ENCODE assay signal across 1 cellular context in the genomic region with DNA sequence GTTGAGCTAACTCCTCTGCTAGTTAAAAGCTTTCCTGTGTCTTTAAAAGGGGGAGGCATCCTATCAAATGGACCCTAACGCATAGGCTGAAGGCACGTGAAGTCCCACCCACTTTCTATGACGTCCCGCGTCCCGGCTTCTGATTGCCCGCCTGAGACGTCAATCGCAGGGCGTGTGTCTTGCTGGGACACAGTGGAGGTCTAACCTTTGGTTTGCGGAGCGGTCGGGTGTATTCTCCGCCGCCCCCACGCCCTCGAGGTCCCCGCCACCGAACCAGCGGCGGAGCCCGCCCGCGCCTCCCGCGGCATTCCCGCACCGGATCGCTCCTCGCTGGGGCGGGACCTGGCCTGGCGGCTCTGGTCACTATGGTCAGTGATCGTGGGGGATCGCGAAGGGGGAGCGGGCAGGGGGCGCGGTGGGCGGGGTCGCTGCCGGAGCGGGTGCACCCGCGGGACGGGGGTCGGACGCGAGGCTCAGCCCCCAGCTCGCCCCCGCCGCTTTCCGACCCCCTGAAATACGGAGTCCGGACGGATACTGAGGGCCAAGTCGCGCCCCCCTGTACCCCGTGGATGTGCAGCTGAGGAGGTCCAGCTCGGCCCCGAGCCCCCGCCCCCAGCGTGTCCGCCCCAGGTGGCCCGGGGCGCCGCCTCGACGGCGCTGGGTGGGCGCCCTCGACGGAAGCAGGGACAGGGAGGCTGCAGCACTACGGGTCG.
TF ChIP-seq lines count a peak whose summit lies in the region.

A gene (plus strand): TSS at position 168 of the 713 bp plus-strand sequence. CDS start 198 bp downstream, at position 366.

TF ChIP-seq in HEK293, 187 proteins besides CTCF, POLR2A, EP300 and RAD21 (continued from another document and continues in another):
- TF ChIP-seq BCL11B (tag by site-specific recombination; IDR thresholded peaks at IDR 0.05; ENCODE audit: low read depth) (peak; percentile 94), ZNF585B (tag by site-specific recombination; IDR thresholded peaks at IDR 0.05) (no peak), ZNF24 (tag by site-specific recombination; IDR thresholded peaks at IDR 0.05) (0 out of 2 replicates have a peak, but pooled peaks have one; percentile 29), ZNF843 (tag by site-specific recombination; IDR thresholded peaks at IDR 0.05) (0 out of 2 replicates have a peak, but pooled peaks have one; percentile 31), ZNF354C (tag by site-specific recombination; IDR thresholded peaks at IDR 0.05; ENCODE audit: borderline replicate concordance, low read depth) (no peak), ZNF121 (tag by site-specific recombination; IDR thresholded peaks at IDR 0.05) (peak; percentile 22; the same call in 1 of the 2 replicates), ZSCAN30 (tag by site-specific recombination; IDR thresholded peaks at IDR 0.05) (peak; percentile 91), EGR2 (tag by site-specific recombination; IDR thresholded peaks at IDR 0.05; ENCODE audit: low read depth) (peak; percentile 84), GLI4 (tag by site-specific recombination; IDR thresholded peaks at IDR 0.05) (0 out of 2 replicates have a peak, but pooled peaks have one; percentile 57), SALL2 (tag by site-specific recombination; IDR thresholded peaks at IDR 0.05; ENCODE audit: borderline replicate concordance) (no peak), ZSCAN23 (tag by site-specific recombination; IDR thresholded peaks at IDR 0.05) (peak; percentile 86; the same call in 1 of the 2 replicates), KLF7 (tag by site-specific recombination; IDR thresholded peaks at IDR 0.05; ENCODE audit: borderline replicate concordance) (peak; percentile 84), ZFP41 (tag by site-specific recombination; IDR thresholded peaks at IDR 0.05; ENCODE audit: borderline replicate concordance) (no peak), ZBTB21 (tag by site-specific recombination; IDR thresholded peaks at IDR 0.05) (peak; percentile 62), ZNF610 (tag by site-specific recombination; IDR thresholded peaks at IDR 0.05; ENCODE audit: borderline replicate concordance) (peak; percentile 82; the same call in 1 of the 2 replicates), ZBTB8A (tag by site-specific recombination; IDR thresholded peaks at IDR 0.05) (peak; percentile 75), ZBTB17 (tag by site-specific recombination; IDR thresholded peaks at IDR 0.05) (peak; percentile 47; the same call in 1 of the 2 replicates), ZNF555 (tag by site-specific recombination; conservative IDR thresholded peaks at IDR 0.05) (no peak), OSR2 (tag by site-specific recombination; IDR thresholded peaks at IDR 0.05) (0 out of 2 replicates have a peak, but pooled peaks have one; percentile 10), KLF1 (tag by site-specific recombination; IDR thresholded peaks at IDR 0.05) (peak; percentile 88), IKZF3 (tag by site-specific recombination; IDR thresholded peaks at IDR 0.05) (no peak), ZNF335 (tag by site-specific recombination; conservative IDR thresholded peaks at IDR 0.05) (peak; percentile 32; the same call in 1 of the 2 replicates), KLF16 (tag by site-specific recombination; IDR thresholded peaks at IDR 0.05) (peak; percentile 99), MYNN (tag by site-specific recombination; IDR thresholded peaks at IDR 0.05; ENCODE audit: borderline replicate concordance) (no peak), ZNF211 (tag by site-specific recombination; IDR thresholded peaks at IDR 0.05; ENCODE audit: low read depth) (no peak), ZNF133 (tag by site-specific recombination; IDR thresholded peaks at IDR 0.05) (no peak)
- TF ChIP-seq, protein P1, sequence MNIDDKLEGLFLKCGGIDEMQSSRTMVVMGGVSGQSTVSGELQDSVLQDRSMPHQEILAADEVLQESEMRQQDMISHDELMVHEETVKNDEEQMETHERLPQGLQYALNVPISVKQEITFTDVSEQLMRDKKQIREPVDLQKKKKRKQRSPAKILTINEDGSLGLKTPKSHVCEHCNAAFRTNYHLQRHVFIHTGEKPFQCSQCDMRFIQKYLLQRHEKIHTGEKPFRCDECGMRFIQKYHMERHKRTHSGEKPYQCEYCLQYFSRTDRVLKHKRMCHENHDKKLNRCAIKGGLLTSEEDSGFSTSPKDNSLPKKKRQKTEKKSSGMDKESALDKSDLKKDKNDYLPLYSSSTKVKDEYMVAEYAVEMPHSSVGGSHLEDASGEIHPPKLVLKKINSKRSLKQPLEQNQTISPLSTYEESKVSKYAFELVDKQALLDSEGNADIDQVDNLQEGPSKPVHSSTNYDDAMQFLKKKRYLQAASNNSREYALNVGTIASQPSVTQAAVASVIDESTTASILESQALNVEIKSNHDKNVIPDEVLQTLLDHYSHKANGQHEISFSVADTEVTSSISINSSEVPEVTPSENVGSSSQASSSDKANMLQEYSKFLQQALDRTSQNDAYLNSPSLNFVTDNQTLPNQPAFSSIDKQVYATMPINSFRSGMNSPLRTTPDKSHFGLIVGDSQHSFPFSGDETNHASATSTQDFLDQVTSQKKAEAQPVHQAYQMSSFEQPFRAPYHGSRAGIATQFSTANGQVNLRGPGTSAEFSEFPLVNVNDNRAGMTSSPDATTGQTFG (tag by site-specific recombination; IDR thresholded peaks at IDR 0.05; ENCODE audit: borderline replicate concordance) = no peak
- TF ChIP-seq, protein P2, sequence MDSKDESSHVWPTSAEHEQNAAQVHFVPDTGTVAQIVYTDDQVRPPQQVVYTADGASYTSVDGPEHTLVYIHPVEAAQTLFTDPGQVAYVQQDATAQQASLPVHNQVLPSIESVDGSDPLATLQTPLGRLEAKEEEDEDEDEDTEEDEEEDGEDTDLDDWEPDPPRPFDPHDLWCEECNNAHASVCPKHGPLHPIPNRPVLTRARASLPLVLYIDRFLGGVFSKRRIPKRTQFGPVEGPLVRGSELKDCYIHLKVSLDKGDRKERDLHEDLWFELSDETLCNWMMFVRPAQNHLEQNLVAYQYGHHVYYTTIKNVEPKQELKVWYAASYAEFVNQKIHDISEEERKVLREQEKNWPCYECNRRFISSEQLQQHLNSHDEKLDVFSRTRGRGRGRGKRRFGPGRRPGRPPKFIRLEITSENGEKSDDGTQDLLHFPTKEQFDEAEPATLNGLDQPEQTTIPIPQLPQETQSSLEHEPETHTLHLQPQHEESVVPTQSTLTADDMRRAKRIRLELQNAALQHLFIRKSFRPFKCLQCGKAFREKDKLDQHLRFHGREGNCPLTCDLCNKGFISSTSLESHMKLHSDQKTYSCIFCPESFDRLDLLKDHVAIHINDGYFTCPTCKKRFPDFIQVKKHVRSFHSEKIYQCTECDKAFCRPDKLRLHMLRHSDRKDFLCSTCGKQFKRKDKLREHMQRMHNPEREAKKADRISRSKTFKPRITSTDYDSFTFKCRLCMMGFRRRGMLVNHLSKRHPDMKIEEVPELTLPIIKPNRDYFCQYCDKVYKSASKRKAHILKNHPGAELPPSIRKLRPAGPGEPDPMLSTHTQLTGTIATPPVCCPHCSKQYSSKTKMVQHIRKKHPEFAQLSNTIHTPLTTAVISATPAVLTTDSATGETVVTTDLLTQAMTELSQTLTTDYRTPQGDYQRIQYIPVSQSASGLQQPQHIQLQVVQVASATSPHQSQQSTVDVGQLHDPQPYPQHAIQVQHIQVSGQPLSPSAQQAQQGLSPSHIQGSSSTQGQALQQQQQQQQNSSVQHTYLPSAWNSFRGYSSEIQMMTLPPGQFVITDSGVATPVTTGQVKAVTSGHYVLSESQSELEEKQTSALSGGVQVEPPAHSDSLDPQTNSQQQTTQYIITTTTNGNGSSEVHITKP (tag by site-specific recombination; IDR thresholded peaks at IDR 0.05) = peak; percentile 50; the same call in 1 of the 2 replicates
- TF ChIP-seq, protein P3, sequence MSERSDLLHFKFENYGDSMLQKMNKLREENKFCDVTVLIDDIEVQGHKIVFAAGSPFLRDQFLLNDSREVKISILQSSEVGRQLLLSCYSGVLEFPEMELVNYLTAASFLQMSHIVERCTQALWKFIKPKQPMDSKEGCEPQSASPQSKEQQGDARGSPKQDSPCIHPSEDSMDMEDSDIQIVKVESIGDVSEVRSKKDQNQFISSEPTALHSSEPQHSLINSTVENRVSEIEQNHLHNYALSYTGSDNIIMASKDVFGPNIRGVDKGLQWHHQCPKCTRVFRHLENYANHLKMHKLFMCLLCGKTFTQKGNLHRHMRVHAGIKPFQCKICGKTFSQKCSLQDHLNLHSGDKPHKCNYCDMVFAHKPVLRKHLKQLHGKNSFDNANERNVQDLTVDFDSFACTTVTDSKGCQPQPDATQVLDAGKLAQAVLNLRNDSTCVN (tag by site-specific recombination; optimal IDR thresholded peaks at IDR 0.05) = peak; percentile 65
- TF ChIP-seq, protein P4, sequence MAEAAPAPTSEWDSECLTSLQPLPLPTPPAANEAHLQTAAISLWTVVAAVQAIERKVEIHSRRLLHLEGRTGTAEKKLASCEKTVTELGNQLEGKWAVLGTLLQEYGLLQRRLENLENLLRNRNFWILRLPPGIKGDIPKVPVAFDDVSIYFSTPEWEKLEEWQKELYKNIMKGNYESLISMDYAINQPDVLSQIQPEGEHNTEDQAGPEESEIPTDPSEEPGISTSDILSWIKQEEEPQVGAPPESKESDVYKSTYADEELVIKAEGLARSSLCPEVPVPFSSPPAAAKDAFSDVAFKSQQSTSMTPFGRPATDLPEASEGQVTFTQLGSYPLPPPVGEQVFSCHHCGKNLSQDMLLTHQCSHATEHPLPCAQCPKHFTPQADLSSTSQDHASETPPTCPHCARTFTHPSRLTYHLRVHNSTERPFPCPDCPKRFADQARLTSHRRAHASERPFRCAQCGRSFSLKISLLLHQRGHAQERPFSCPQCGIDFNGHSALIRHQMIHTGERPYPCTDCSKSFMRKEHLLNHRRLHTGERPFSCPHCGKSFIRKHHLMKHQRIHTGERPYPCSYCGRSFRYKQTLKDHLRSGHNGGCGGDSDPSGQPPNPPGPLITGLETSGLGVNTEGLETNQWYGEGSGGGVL (tag by site-specific recombination; IDR thresholded peaks at IDR 0.05) = peak; percentile 88
- TF ChIP-seq, protein P5, sequence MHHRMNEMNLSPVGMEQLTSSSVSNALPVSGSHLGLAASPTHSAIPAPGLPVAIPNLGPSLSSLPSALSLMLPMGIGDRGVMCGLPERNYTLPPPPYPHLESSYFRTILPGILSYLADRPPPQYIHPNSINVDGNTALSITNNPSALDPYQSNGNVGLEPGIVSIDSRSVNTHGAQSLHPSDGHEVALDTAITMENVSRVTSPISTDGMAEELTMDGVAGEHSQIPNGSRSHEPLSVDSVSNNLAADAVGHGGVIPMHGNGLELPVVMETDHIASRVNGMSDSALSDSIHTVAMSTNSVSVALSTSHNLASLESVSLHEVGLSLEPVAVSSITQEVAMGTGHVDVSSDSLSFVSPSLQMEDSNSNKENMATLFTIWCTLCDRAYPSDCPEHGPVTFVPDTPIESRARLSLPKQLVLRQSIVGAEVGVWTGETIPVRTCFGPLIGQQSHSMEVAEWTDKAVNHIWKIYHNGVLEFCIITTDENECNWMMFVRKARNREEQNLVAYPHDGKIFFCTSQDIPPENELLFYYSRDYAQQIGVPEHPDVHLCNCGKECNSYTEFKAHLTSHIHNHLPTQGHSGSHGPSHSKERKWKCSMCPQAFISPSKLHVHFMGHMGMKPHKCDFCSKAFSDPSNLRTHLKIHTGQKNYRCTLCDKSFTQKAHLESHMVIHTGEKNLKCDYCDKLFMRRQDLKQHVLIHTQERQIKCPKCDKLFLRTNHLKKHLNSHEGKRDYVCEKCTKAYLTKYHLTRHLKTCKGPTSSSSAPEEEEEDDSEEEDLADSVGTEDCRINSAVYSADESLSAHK (tag by site-specific recombination; IDR thresholded peaks at IDR 0.05) = 0 out of 2 replicates have a peak, but pooled peaks have one; percentile 8
- TF ChIP-seq, protein P6, sequence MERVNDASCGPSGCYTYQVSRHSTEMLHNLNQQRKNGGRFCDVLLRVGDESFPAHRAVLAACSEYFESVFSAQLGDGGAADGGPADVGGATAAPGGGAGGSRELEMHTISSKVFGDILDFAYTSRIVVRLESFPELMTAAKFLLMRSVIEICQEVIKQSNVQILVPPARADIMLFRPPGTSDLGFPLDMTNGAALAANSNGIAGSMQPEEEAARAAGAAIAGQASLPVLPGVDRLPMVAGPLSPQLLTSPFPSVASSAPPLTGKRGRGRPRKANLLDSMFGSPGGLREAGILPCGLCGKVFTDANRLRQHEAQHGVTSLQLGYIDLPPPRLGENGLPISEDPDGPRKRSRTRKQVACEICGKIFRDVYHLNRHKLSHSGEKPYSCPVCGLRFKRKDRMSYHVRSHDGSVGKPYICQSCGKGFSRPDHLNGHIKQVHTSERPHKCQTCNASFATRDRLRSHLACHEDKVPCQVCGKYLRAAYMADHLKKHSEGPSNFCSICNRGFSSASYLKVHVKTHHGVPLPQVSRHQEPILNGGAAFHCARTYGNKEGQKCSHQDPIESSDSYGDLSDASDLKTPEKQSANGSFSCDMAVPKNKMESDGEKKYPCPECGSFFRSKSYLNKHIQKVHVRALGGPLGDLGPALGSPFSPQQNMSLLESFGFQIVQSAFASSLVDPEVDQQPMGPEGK (tag by site-specific recombination; IDR thresholded peaks at IDR 0.05) = peak; percentile 93
- TF ChIP-seq, protein P7, sequence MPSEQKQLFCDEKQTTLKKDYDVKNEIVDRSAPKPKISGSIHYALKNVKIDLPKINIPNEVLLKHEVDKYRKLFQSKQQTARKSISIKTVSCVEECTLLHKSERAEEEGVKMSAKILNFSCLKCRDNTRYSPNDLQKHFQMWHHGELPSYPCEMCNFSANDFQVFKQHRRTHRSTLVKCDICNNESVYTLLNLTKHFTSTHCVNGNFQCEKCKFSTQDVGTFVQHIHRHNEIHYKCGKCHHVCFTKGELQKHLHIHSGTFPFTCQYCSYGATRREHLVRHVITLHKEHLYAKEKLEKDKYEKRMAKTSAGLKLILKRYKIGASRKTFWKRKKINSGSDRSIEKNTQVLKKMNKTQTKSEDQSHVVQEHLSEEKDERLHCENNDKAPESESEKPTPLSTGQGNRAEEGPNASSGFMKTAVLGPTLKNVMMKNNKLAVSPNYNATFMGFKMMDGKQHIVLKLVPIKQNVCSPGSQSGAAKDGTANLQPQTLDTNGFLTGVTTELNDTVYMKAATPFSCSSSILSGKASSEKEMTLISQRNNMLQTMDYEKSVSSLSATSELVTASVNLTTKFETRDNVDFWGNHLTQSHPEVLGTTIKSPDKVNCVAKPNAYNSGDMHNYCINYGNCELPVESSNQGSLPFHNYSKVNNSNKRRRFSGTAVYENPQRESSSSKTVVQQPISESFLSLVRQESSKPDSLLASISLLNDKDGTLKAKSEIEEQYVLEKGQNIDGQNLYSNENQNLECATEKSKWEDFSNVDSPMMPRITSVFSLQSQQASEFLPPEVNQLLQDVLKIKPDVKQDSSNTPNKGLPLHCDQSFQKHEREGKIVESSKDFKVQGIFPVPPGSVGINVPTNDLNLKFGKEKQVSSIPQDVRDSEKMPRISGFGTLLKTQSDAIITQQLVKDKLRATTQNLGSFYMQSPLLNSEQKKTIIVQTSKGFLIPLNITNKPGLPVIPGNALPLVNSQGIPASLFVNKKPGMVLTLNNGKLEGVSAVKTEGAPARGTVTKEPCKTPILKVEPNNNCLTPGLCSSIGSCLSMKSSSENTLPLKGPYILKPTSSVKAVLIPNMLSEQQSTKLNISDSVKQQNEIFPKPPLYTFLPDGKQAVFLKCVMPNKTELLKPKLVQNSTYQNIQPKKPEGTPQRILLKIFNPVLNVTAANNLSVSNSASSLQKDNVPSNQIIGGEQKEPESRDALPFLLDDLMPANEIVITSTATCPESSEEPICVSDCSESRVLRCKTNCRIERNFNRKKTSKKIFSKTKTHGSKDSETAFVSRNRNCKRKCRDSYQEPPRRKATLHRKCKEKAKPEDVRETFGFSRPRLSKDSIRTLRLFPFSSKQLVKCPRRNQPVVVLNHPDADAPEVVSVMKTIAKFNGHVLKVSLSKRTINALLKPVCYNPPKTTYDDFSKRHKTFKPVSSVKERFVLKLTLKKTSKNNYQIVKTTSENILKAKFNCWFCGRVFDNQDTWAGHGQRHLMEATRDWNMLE (tag by site-specific recombination; conservative IDR thresholded peaks at IDR 0.05; ENCODE audit: low read depth) = 0 out of 2 replicates have a peak, but pooled peaks have one; percentile 22
- TF ChIP-seq, protein P8, sequence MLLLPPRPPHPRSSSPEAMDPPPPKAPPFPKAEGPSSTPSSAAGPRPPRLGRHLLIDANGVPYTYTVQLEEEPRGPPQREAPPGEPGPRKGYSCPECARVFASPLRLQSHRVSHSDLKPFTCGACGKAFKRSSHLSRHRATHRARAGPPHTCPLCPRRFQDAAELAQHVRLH (tag by site-specific recombination; IDR thresholded peaks at IDR 0.05) = 0 out of 2 replicates have a peak, but pooled peaks have one; percentile 15
